In genomic region chr1:15330028-15330427, GRCh38 we compare ENCODE assay signal across 28 cellular contexts.
"Had no signal": no experiment of that assay in that cellular context is flagged by ENCODE, and none has a peak within 500 bp of the region (broad histone marks: within the 10 kb centered on the region; RNA-seq: fewer than 3 reads in every experiment).

No MANE protein-coding gene starts in this region.

- H3K27me3 ChIP-seq: adrenal gland, ascending aorta, right atrium auricular region, suprapubic skin, upper lobe of right lung had no signal

- H3K4me2 ChIP-seq: smooth muscle cell had no signal

- DNase-seq: activated CD4-positive, alpha-beta T cell treated with anti-CD3 and anti-CD28 coated beads for 4 hours; activated CD4-positive, alpha-beta T cell treated with anti-CD3 and anti-CD28 coated beads, Interleukin-2, amount 50 U/mL, for 4 hours; activated CD4-positive, CD25-positive, alpha-beta regulatory T cell; activated naive CD4-positive, alpha-beta T cell treated with Interleukin-2 at 50 U/mL for 16 hours; activated naive CD8-positive, alpha-beta T cell treated with anti-CD3 and anti-CD28 coated beads for 36 hours; activated T-cell treated with anti-CD3 and anti-CD28 coated beads for 4 hours; activated T-cell treated with anti-CD3 and anti-CD28 coated beads, Interleukin-2, amount 50 U/mL, for 72 hours; adrenal gland; effector CD4-positive, alpha-beta T cell; erythroblast; head of caudate nucleus; hypothalamus; immature natural killer cell; mucosa of descending colon; stimulated activated CD4-positive, alpha-beta T cell treated with anti-CD3 and anti-CD28 coated beads, Interleukin-1b, Interleukin-23, amount 100 ng/mL, for 48 hours; stimulated activated CD4-positive, alpha-beta T cell treated with anti-CD3 and anti-CD28 coated beads, Interleukin-4, amount 100 ng/mL, for 4 hours; stimulated activated CD8-positive, alpha-beta memory T cell treated with anti-CD3 and anti-CD28 coated beads, Interleukin-4, amount 100 ng/mL, for 48 hours; T-helper 1 cell; tibial artery; upper lobe of right lung had no signal

- ATAC-seq: activated T-cell treated with anti-CD3 and anti-CD28 coated beads, Interleukin-2, amount 50 U/mL, for 72 hours; lower lobe of right lung; natural killer cell treated with Interleukin-12 subunit alpha and Interleukin-12 subunit beta and Interleukin-15 and Interleukin-18, amount 100 ng/mL, for 72 hours; stimulated activated memory B cell treated with anti-CD40 and anti-IgM and Interleukin-4, amounts not matched to agents 10 μg/mL and 1 μg/mL and 100 μg/mL, for 72 hours; upper lobe of right lung had no signal

- H3K27ac ChIP-seq: ascending aorta, lower lobe of right lung, suprapubic skin, tibial artery had no signal

- H3K36me3 ChIP-seq: adrenal gland, ascending aorta, lower lobe of right lung, right atrium auricular region, suprapubic skin, tibial artery, upper lobe of right lung had no signal

- H3K4me3 ChIP-seq: adrenal gland, ascending aorta, lower lobe of right lung, mucosa of descending colon, right atrium auricular region, smooth muscle cell, suprapubic skin, tibial artery, upper lobe of right lung had no signal

- FAIRE-seq: endometrium had no signal

- H3K9me3 ChIP-seq: adrenal gland, ascending aorta, lower lobe of right lung, mucosa of descending colon, right atrium auricular region, suprapubic skin, tibial artery, upper lobe of right lung had no signal
